20 cellular contexts compared by ENCODE assay signal in the genomic region with DNA sequence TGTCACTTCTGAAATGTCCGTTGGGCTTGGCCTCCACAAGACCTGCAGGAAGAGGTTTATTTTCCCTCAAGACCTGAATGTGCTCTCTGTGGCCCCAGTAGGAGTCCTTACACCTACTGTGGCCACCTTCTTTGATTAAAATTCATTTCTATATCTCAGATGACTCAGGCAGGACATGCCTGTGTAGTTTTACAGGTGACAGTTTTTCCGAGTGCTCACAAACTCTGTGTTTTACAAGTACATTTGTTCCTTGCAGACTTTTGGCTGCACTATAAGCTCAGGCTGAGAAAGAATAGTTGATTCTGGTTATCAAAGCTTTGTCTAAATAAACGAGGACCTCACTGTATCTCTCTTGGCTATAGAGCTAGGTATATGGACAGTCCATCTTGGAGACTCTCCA.
"Had no signal": no experiment of that assay in that cellular context is flagged by ENCODE, and none has a peak within 500 bp of the region (broad histone marks: within the 10 kb centered on the region; RNA-seq: fewer than 3 reads in every experiment).

No MANE protein-coding gene starts in this region.

- ATAC-seq: gastrocnemius medialis, heart right ventricle, left cardiac atrium, left lung, left ventricle myocardium superior had no signal

- H3K27ac ChIP-seq: coronary artery, dorsolateral prefrontal cortex, esophagus squamous epithelium, gastrocnemius medialis, heart right ventricle, left lung had no signal

- DNase-seq: dermis blood vessel endothelial cell; dorsolateral prefrontal cortex; effector CD4-positive, alpha-beta T cell; effector memory CD4-positive, alpha-beta T cell; esophagus squamous epithelium; foreskin fibroblast; foreskin melanocyte; gastrocnemius medialis; glutamatergic neuron; head of caudate nucleus; heart right ventricle; hippocampal formation; left cardiac atrium; left lung; left ventricle myocardium superior; mammary epithelial cell; mesendoderm; midbrain had no signal

- H3K4me1 ChIP-seq: esophagus squamous epithelium, gastrocnemius medialis, heart right ventricle, left lung had no signal

- H3K9me3 ChIP-seq: gastrocnemius medialis had no signal

- H3K4me3 ChIP-seq: coronary artery, dorsolateral prefrontal cortex, esophagus squamous epithelium, gastrocnemius medialis, heart right ventricle, left lung, lung had no signal

- H3K27me3 ChIP-seq: dorsolateral prefrontal cortex, esophagus squamous epithelium, gastrocnemius medialis, heart right ventricle, left lung had no signal

- H3K36me3 ChIP-seq: esophagus squamous epithelium, gastrocnemius medialis, heart right ventricle, left lung had no signal
